ENCODE assay signal across 1 cellular context in the genomic region with DNA sequence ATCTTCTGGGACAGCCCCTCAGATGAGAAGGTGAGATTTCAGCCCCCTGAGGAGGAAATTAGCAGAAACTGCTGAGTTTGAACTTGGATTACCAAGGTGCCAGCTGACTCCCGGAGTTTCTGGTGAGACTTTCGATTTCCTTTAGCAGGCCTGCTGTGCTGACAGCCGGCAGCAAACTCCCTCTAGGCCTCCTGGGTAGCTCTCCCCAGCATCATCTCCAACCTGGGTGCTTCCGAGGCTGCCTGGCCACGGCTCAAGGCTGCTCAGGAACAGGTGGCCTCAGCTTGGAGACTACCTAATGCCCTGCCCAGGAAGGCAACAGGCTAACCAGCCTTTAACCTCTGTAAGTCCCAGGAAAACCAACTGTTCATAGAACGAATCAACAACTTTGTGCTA.
TF ChIP-seq lines count a peak whose summit lies in the region.

No MANE protein-coding gene starts in this region.

TF ChIP-seq in WTC11, 78 proteins besides CTCF, POLR2A, EP300 and RAD21 (continued from another document):
- TF ChIP-seq, protein P1, sequence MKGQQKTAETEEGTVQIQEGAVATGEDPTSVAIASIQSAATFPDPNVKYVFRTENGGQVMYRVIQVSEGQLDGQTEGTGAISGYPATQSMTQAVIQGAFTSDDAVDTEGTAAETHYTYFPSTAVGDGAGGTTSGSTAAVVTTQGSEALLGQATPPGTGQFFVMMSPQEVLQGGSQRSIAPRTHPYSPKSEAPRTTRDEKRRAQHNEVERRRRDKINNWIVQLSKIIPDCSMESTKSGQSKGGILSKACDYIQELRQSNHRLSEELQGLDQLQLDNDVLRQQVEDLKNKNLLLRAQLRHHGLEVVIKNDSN (CRISPR knock-in tag; IDR thresholded peaks at IDR 0.05), result no peak
- TF ChIP-seq HMGA2 (CRISPR knock-in tag; IDR thresholded peaks at IDR 0.05) (no peak), ZNF232 (CRISPR knock-in tag; IDR thresholded peaks at IDR 0.05) (no peak), MXD4 (CRISPR knock-in tag; IDR thresholded peaks at IDR 0.05; ENCODE audit: borderline replicate concordance) (no peak), OVOL2 (CRISPR knock-in tag; IDR thresholded peaks at IDR 0.05; ENCODE audit: borderline replicate concordance) (no peak), RORB (CRISPR knock-in tag; IDR thresholded peaks at IDR 0.05) (no peak), JAZF1 (CRISPR knock-in tag; IDR thresholded peaks at IDR 0.05) (no peak), ETV6 (CRISPR knock-in tag; IDR thresholded peaks at IDR 0.05) (no peak)
- TF ChIP-seq, protein P2, sequence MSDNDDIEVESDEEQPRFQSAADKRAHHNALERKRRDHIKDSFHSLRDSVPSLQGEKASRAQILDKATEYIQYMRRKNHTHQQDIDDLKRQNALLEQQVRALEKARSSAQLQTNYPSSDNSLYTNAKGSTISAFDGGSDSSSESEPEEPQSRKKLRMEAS (CRISPR knock-in tag; IDR thresholded peaks at IDR 0.05), result no peak
